Comparison of ENCODE assay signal across 8 cellular contexts in genomic region chr19:37902668-37903067, GRCh38. TPM values are rescaled to one million over a fixed set of nuclear protein-coding genes. Genes with fewer than 3 reads are reported as not detected.
DNase-seq lines count a peak whose midpoint lies in the region; ATAC-seq and TF ChIP-seq lines count a peak whose summit lies in the region.

No MANE protein-coding gene starts in this region.

- in situ Hi-C loops in astrocyte of the cerebellum (cut with HindIII; ENCODE audit: low sequenced_read_pairs) = no loop called here

- H2AFZ ChIP-seq in smooth muscle cell (ENCODE audit: low read depth) = no peak overlapping the region

- no peaks in the 10 kb centered on the region for H3F3A ChIP-seq in smooth muscle cell (ENCODE audit: low read depth)

- H3K4me1 ChIP-seq in smooth muscle cell (ENCODE audit: low read depth) = no peaks in the 10 kb centered on the region

- TF ChIP-seq CTCF in AG04450 (IDR thresholded peaks at IDR 0.05; ENCODE audit: low read depth, low read length) (peak; percentile 86), astrocyte of the cerebellum (IDR thresholded peaks at IDR 0.05; ENCODE audit: low read depth, low read length, missing control alignments) (peak; percentile 87), smooth muscle cell (IDR thresholded peaks at IDR 0.05; ENCODE audit: borderline replicate concordance, insufficient read depth, poor library complexity, severe bottlenecking) (peak; percentile 91)

- H3K79me2 ChIP-seq in smooth muscle cell (ENCODE audit: low read depth) = peaks cover 4% of the 10 kb centered on the region

- H4K20me1 ChIP-seq in smooth muscle cell (ENCODE audit: low read depth) = no peaks in the 10 kb centered on the region

- POLR2A ChIA-PET in AG04450 (lab: Yijun Ruan, JAX) = interaction anchor here (0.5 to 1.6 kb wide), 4 partner anchors 17 to 376 kb away, joined by 3 to 14 read pairs (median 4); no protein-coding TSS in a partner anchor

- H3K4me3 ChIP-seq in AG04450 (ENCODE audit: low read depth, low read length) (no peak overlapping the region), astrocyte of the cerebellum (ENCODE audit: low read depth, low read length) (no peak overlapping the region), smooth muscle cell (no peak overlapping the region)

- H3K9ac ChIP-seq in smooth muscle cell (ENCODE audit: low read depth) = no peak overlapping the region

- CTCF ChIA-PET in AG04450 (lab: Charles Lee) = interaction anchor here (0.5 to 2.3 kb wide), 70 partner anchors 8 to 742 kb away, joined by 3 to 31 read pairs (median 4); partner anchors contain the start of genes CATSPERG, EIF3K, GGN and ZNF527

- H3K4me2 ChIP-seq in smooth muscle cell = no peak overlapping the region

- no peak overlapping the region for H3K27ac ChIP-seq in AG04450 (ENCODE audit: low read depth, low read length)
- H3K27ac ChIP-seq in smooth muscle cell (ENCODE audit: low read depth) = no peak overlapping the region

- H3K36me3 ChIP-seq in smooth muscle cell (ENCODE audit: low read depth) = no peaks in the 10 kb centered on the region

- no peaks in the 10 kb centered on the region for H3K27me3 ChIP-seq in AG04450 (ENCODE audit: control insufficient read depth, insufficient read depth, low read length)
- no peaks in the 10 kb centered on the region for H3K27me3 ChIP-seq in smooth muscle cell (ENCODE audit: low read depth)

- H3K9me3 ChIP-seq in AG04450 (ENCODE audit: control insufficient read depth, insufficient read depth, low read length) = no peaks in the 10 kb centered on the region; the same call in 1 of the 2 replicates
- H3K9me3 ChIP-seq in smooth muscle cell (replicated peaks; ENCODE audit: low read depth) = no peaks in the 10 kb centered on the region

- DNase-seq in AG04450 (ENCODE audit: low read depth, low spot score) (peak; percentile 34), GM19238 (ENCODE audit: insufficient read length, low spot score) (peak; percentile 70), NCI-H2029 treated with DMSO at 0.1 percent for 48 hours (lab: John Stamatoyannopoulos, UW) (peak; percentile 74), T1000 (lab: John Stamatoyannopoulos, UW) (peak; percentile 66), astrocyte of the cerebellum (ENCODE audit: low read depth) (peak; percentile 61), hypothalamus (lab: John Stamatoyannopoulos, UW) (peak in 50 of 51 donors; percentile 1 to 87 (median 54)), smooth muscle cell (lab: John Stamatoyannopoulos, UW; ENCODE audit: unreplicated experiment) (peak; percentile 16)

- WGBS in smooth muscle cell (ENCODE audit: low lambda C conversion rate) = 0% methylated on average over 4 of the region's 4 CpGs

- ATAC-seq in GM18498 (IDR thresholded peaks at IDR 0.05; ENCODE audit: unreplicated experiment) = no peak

RNA-seq across cellular contexts. Expression of gene WDR87, which starts 3.7 kb away (rescaled TPM):
- polyA plus RNA-seq in AG04450 (2011; rRNA removed) = not detected in 2 replicates
- not detected in 2 replicates for polyA minus RNA-seq in AG04450 (2011; rRNA and poly(A)+ RNA removed)
- total RNA-seq in smooth muscle cell = not detected in 2 replicates
- polyA plus RNA-seq in smooth muscle cell = not detected in 2 replicates

RNA-seq across cellular contexts. Expression of gene SIPA1L3, which starts 4.3 kb away (rescaled TPM):
- polyA plus RNA-seq in AG04450 (2011; rRNA removed) (4.9 and 9.4 TPM in 2 replicates), smooth muscle cell (6.5 and 7.0 TPM in 2 replicates)
- 24.9 and 34.6 TPM in 2 replicates for polyA minus RNA-seq in AG04450 (2011; rRNA and poly(A)+ RNA removed)
- 5.5 and 7.6 TPM in 2 replicates for total RNA-seq in smooth muscle cell

Comparison
In these comparisons a context has a peak if more than half of its experiments do, and no peak if none do; other contexts are left out.
1. DNase-seq: peak in every context shown above with its lines; median percentile 74 in NCI-H2029 treated with DMSO at 0.1 percent for 48 hours; 70 in GM19238; 66 in T1000; 61 in astrocyte of the cerebellum; 54 in hypothalamus; 34 in AG04450; 16 in smooth muscle cell.